In the genomic region with DNA sequence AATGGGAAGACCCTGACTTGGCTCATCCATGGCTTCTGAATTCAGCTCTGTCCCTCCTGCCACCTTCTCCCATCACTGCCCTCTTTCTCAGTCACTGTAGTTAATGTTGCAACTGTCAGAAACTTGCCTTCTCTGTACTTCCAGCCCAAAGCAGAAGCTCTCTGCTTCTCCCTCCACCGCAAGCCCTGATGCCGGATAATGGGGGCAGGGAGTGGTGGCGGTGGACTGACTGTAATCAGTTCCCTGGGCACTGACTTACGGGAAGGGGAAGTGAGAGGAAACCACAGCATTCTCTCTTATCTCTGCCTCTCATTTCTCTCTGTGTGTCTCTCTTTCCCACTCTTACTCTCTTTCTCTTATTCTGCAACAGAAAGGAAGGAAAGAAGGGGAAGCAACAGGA, we compare ENCODE assay signal across 8 cellular contexts. TPM values are rescaled to one million over a fixed set of nuclear protein-coding genes. Genes with fewer than 3 reads are reported as not detected.
DNase-seq lines count a peak whose midpoint lies in the region; ATAC-seq and TF ChIP-seq lines count a peak whose summit lies in the region.

No MANE protein-coding gene starts in this region.

- no peak overlapping the region for H2AFZ ChIP-seq in Loucy (ENCODE audit: low read length)

- TF ChIP-seq EP300 in stomach (IDR thresholded peaks at IDR 0.05), result no peak

- H3F3A ChIP-seq in Loucy (ENCODE audit: low read depth), result no peaks in the 10 kb centered on the region; the same call in 1 of the 2 replicates

- peak overlapping the region; percentile 57 for H3K27ac ChIP-seq in CD4-positive, alpha-beta T cell (ENCODE audit: low read depth, low read length)
- peak overlapping the region; percentile 42 to 95 for H3K27ac ChIP-seq in left lung
- peak overlapping the region; percentile 3 to 91 (median 43) for H3K27ac ChIP-seq in stomach

- H3K9me3 Mint-ChIP-seq in CD4-positive, alpha-beta T cell, result no peaks in the 10 kb centered on the region
- no peaks in the 10 kb centered on the region for H3K9me3 Mint-ChIP-seq in activated T-helper 1 cell treated with anti-CD3 and anti-CD28 coated beads, Interleukin-12 subunit alpha, Interleukin-12 subunit beta, Interleukin-2, Interleukin-4 antibody, amounts not matched to agents 30 ng/mL and 10 ng/mL and 1 ng/mL, durations not matched to agents 14 hours and 24 hours and 36 hours

- DNase-seq in CD4-positive, alpha-beta T cell, result peak in 8 of 10 experiments; percentile 36 to 80 (median 50)
- peak; percentile 69 for DNase-seq in activated T-helper 1 cell treated with anti-CD3 and anti-CD28 coated beads, Interleukin-12 subunit alpha, Interleukin-12 subunit beta, Interleukin-2, Interleukin-4 antibody, amounts not matched to agents 30 ng/mL and 10 ng/mL and 1 ng/mL, durations not matched to agents 14 hours and 24 hours and 36 hours (ENCODE audit: low spot score)
- DNase-seq in left lung (peak; percentile 86 to 93), stomach (peak; percentile 45), iPS-NIHi7 (ENCODE audit: extremely low spot score) (no peak), NCI-H69 (lab: John Stamatoyannopoulos, UW) (no peak)

- H4K20me1 ChIP-seq in Loucy (ENCODE audit: insufficient read depth, low read length, poor library complexity, severe bottlenecking), result no peaks in the 10 kb centered on the region

- peaks cover 94% of the 10 kb centered on the region for H3K36me3 Mint-ChIP-seq in CD4-positive, alpha-beta T cell (ENCODE audit: low read depth)
- H3K36me3 Mint-ChIP-seq in activated T-helper 1 cell treated with anti-CD3 and anti-CD28 coated beads, Interleukin-12 subunit alpha, Interleukin-12 subunit beta, Interleukin-2, Interleukin-4 antibody, amounts not matched to agents 30 ng/mL and 10 ng/mL and 1 ng/mL, durations not matched to agents 14 hours and 24 hours and 36 hours (ENCODE audit: low read depth), result peaks cover 90% of the 10 kb centered on the region

- TF ChIP-seq POLR2A in stomach (IDR thresholded peaks at IDR 0.05), result no peak

- no peak for TF ChIP-seq CTCF in CD4-positive, alpha-beta T cell (IDR thresholded peaks at IDR 0.05)
- TF ChIP-seq CTCF in Loucy (conservative IDR thresholded peaks at IDR 0.05; ENCODE audit: low read length) (no peak), left lung (IDR thresholded peaks at IDR 0.05) (no peak), stomach (IDR thresholded peaks at IDR 0.05) (no peak)

- peak overlapping the region; percentile 77 for H3K4me2 ChIP-seq in Loucy (ENCODE audit: low read depth, low read length, poor library complexity, severe bottlenecking)

- ATAC-seq in CD4-positive, alpha-beta T cell (ENCODE audit: poor library complexity), result peak; percentile 64
- peak; percentile 82 for ATAC-seq in GM21526 (IDR thresholded peaks at IDR 0.05; ENCODE audit: low FRiP score, unreplicated experiment)
- peak; percentile 70 for ATAC-seq in left lung

- H3K9me3 ChIP-seq in CD4-positive, alpha-beta T cell (ENCODE audit: control insufficient read depth, low read length), result no peaks in the 10 kb centered on the region
- H3K9me3 ChIP-seq in Loucy (ENCODE audit: insufficient read depth, low read depth, low read length), result no peaks in the 10 kb centered on the region
- H3K9me3 ChIP-seq in left lung, result no peaks in the 10 kb centered on the region
- no peaks in the 10 kb centered on the region for H3K9me3 ChIP-seq in stomach

- H3K36me3 ChIP-seq in Loucy (ENCODE audit: insufficient read depth, low read length) (no peaks in the 10 kb centered on the region), left lung (peaks cover 0 to 59% of the 10 kb centered on the region in 2 donors), stomach (peaks cover 5 to 75% (median 66%) of the 10 kb centered on the region in 4 donors)

- H3K4me3 ChIP-seq in Loucy (ENCODE audit: low read length, poor library complexity, severe bottlenecking) (peak overlapping the region; percentile 65), left lung (peak overlapping the region in 1 of 2 donors; percentile 1), stomach (no peak overlapping the region)

- intact Hi-C loops in CD4-positive, alpha-beta T cell (cut with DNase I, micrococcal nuclease), result no loop called here
- intact Hi-C loops in activated T-helper 1 cell treated with anti-CD3 and anti-CD28 coated beads, Interleukin-12 subunit alpha, Interleukin-12 subunit beta, Interleukin-2, Interleukin-4 antibody, amounts not matched to agents 30 ng/mL and 10 ng/mL and 1 ng/mL, durations not matched to agents 14 hours and 24 hours and 36 hours (cut with micrococcal nuclease), result loop anchor here (1.0 to 10.0 kb wide), 7 partner anchors 8 to 1258 kb away; partner anchors contain the start of genes FNDC3B and TNIK
- intact Hi-C loops in left lung (cut with DNase I), result no loop called here
- intact Hi-C loops in stomach (cut with DNase I; ENCODE audit: low total_unique reads), result no loop called here

- POLR2A ChIA-PET in CD4-positive, alpha-beta T cell (lab: Charles Lee), result interaction anchor here (0.8 to 7.0 kb wide), 5 partner anchors 10 to 82 kb away, joined by 3 to 48 read pairs (median 5); partner anchors contain the start of gene TNFSF10

- no peaks in the 10 kb centered on the region for H3K27me3 ChIP-seq in CD4-positive, alpha-beta T cell (ENCODE audit: control insufficient read depth, insufficient read depth, low read length)
- H3K27me3 ChIP-seq in Loucy (ENCODE audit: insufficient read depth, low read length, poor library complexity, severe bottlenecking), result no peaks in the 10 kb centered on the region
- H3K27me3 ChIP-seq in left lung, result no peaks in the 10 kb centered on the region
- no peaks in the 10 kb centered on the region for H3K27me3 ChIP-seq in stomach

- H3K4me3 Mint-ChIP-seq in CD4-positive, alpha-beta T cell, result peak overlapping the region; percentile 67
- peak overlapping the region; percentile 43 for H3K4me3 Mint-ChIP-seq in activated T-helper 1 cell treated with anti-CD3 and anti-CD28 coated beads, Interleukin-12 subunit alpha, Interleukin-12 subunit beta, Interleukin-2, Interleukin-4 antibody, amounts not matched to agents 30 ng/mL and 10 ng/mL and 1 ng/mL, durations not matched to agents 14 hours and 24 hours and 36 hours

- peak overlapping the region; percentile 93 for H3K27ac Mint-ChIP-seq in CD4-positive, alpha-beta T cell
- H3K27ac Mint-ChIP-seq in activated T-helper 1 cell treated with anti-CD3 and anti-CD28 coated beads, Interleukin-12 subunit alpha, Interleukin-12 subunit beta, Interleukin-2, Interleukin-4 antibody, amounts not matched to agents 30 ng/mL and 10 ng/mL and 1 ng/mL, durations not matched to agents 14 hours and 24 hours and 36 hours, result peak overlapping the region; percentile 88

- peaks cover 76% of the 10 kb centered on the region for H3K4me1 Mint-ChIP-seq in CD4-positive, alpha-beta T cell (ENCODE audit: low read depth)
- H3K4me1 Mint-ChIP-seq in activated T-helper 1 cell treated with anti-CD3 and anti-CD28 coated beads, Interleukin-12 subunit alpha, Interleukin-12 subunit beta, Interleukin-2, Interleukin-4 antibody, amounts not matched to agents 30 ng/mL and 10 ng/mL and 1 ng/mL, durations not matched to agents 14 hours and 24 hours and 36 hours (ENCODE audit: low read depth), result peaks cover 98% of the 10 kb centered on the region

- CTCF ChIA-PET in CD4-positive, alpha-beta T cell (lab: Charles Lee), result interaction anchor here (1.0 to 2.6 kb wide), 4 partner anchors 10 to 84 kb away, joined by 3 to 11 read pairs (median 6); partner anchors contain the start of gene TNFSF10

- H3K9me2 ChIP-seq in Loucy (replicated peaks; ENCODE audit: low read depth, low read length), result no peaks in the 10 kb centered on the region

- H3K27me3 Mint-ChIP-seq in CD4-positive, alpha-beta T cell, result no peaks in the 10 kb centered on the region
- H3K27me3 Mint-ChIP-seq in activated T-helper 1 cell treated with anti-CD3 and anti-CD28 coated beads, Interleukin-12 subunit alpha, Interleukin-12 subunit beta, Interleukin-2, Interleukin-4 antibody, amounts not matched to agents 30 ng/mL and 10 ng/mL and 1 ng/mL, durations not matched to agents 14 hours and 24 hours and 36 hours (ENCODE audit: insufficient read depth), result no peaks in the 10 kb centered on the region

- WGBS in stomach, 5 donors, result 56 to 79% (median 74%) methylated on average over 4 of the region's 4 CpGs

- H3K9ac ChIP-seq in Loucy (ENCODE audit: low read depth, low read length, poor library complexity, severe bottlenecking), result peak overlapping the region; percentile 16

- no peaks in the 10 kb centered on the region for H3K79me2 ChIP-seq in Loucy (ENCODE audit: insufficient read depth, low read length)

- H3K4me1 ChIP-seq in Loucy (ENCODE audit: insufficient read depth, low read length, poor library complexity, severe bottlenecking) (peaks cover 23% of the 10 kb centered on the region), left lung (peaks cover 23 to 68% of the 10 kb centered on the region in 2 donors), stomach (peaks cover 30 to 58% (median 47%) of the 10 kb centered on the region in 4 donors)

RNA-seq across cellular contexts. Expression of gene TNFSF10, which starts 10.9 kb away (rescaled TPM):
- 1 to 10 TPM; 9.2 to 9.5 TPM for total RNA-seq in CD4-positive, alpha-beta T cell
- 119 and 123 TPM in 2 replicates for total RNA-seq in activated T-helper 1 cell treated with anti-CD3 and anti-CD28 coated beads, Interleukin-12 subunit alpha, Interleukin-12 subunit beta, Interleukin-2, Interleukin-4 antibody, amounts not matched to agents 30 ng/mL and 10 ng/mL and 1 ng/mL, durations not matched to agents 14 hours and 24 hours and 36 hours
- total RNA-seq in left lung (10 to 100 TPM; 52.2 to 95.2 TPM), stomach (10 to 100 TPM in 4 of 5 donors, 1 to 10 TPM in 1; 4.0 to 84.2 (median 29.2) TPM)
- 10 to 100 TPM; 18.4 to 54.3 (median 18.5) TPM for polyA plus RNA-seq in stomach

Comparison
In these comparisons a context has a peak if more than half of its experiments do, and no peak if none do; other contexts are left out.
1. DNase-seq: peak in CD4-positive, alpha-beta T cell (8 of 10), activated T-helper 1 cell treated with anti-CD3 and anti-CD28 coated beads, Interleukin-12 subunit alpha, Interleukin-12 subunit beta, Interleukin-2, Interleukin-4 antibody, amounts not matched to agents 30 ng/mL and 10 ng/mL and 1 ng/mL, durations not matched to agents 14 hours and 24 hours and 36 hours (single experiment), left lung (2 of 2) and stomach (single experiment); none in iPS-NIHi7 (single experiment) and NCI-H69 (single experiment).
2. Peak in every context shown above with its lines, with median percentiles within 50 percentile points of each other: ATAC-seq and H3K27ac ChIP-seq.